ENCODE assay signal across 8 cellular contexts in genomic region chr18:46916551-46917107, GRCh38. TPM values are rescaled to one million over a fixed set of nuclear protein-coding genes. Genes with fewer than 3 reads are reported as not detected.
DNase-seq lines count a peak whose midpoint lies in the region; FAIRE-seq and TF ChIP-seq lines count a peak whose summit lies in the region.

No MANE protein-coding gene starts in this region.

- H3K27ac ChIP-seq in ovary: peak overlapping the region; percentile 54 to 90

- DNase-seq in NCI-H1694 (lab: John Stamatoyannopoulos, UW) (peak; percentile 5), NCI-H1694 treated with DMSO at 0.1 percent for 48 hours (lab: John Stamatoyannopoulos, UW) (no peak), H54 (ENCODE audit: insufficient read length, low spot score) (peak; percentile 23), NCI-H146 treated with DMSO at 0.1 percent for 48 hours (lab: John Stamatoyannopoulos, UW; ENCODE audit: unreplicated experiment) (peak; percentile 60), activated T-helper 1 cell treated with Interleukin-2 at 50 U/mL for 16 hours (ENCODE audit: low read depth) (peak; percentile 6), globus pallidus (ENCODE audit: low spot score) (peak; percentile 54), ovary (no peak), mesenteric fat pad (ENCODE audit: low spot score) (no peak)

- TF ChIP-seq POLR2A in H54 (IDR thresholded peaks at IDR 0.05; ENCODE audit: low read depth, low read length): no peak
- TF ChIP-seq POLR2A in ovary (IDR thresholded peaks at IDR 0.05): no peak

- 0 to 1% (median 1%) methylated on average over 14 to 21 of the region's 21 CpGs for WGBS in ovary, 3 donors

- peak overlapping the region; percentile 62 for H3K4me3 ChIP-seq in ovary

- TF ChIP-seq CTCF in ovary (IDR thresholded peaks at IDR 0.05): no peak

- H3K9me3 ChIP-seq in ovary: no peaks in the 10 kb centered on the region

- H3K27me3 ChIP-seq in ovary: no peaks in the 10 kb centered on the region

- TF ChIP-seq EP300 in ovary (IDR thresholded peaks at IDR 0.05): no peak

- no peak for FAIRE-seq in H54 (lab: Jason Lieb, UNC)

- no peaks in the 10 kb centered on the region for H3K36me3 ChIP-seq in ovary

- peaks cover 5% of the 10 kb centered on the region for H3K4me1 ChIP-seq in ovary (ENCODE audit: insufficient read depth)

- intact Hi-C loops in ovary (cut with DNase I): no loop called here

RNA-seq across cellular contexts. Expression of gene PIAS2, which starts 0.7 kb away (rescaled TPM):
- 10 to 100 TPM; 21.8 to 41.3 (median 39.9) TPM for total RNA-seq in ovary
- polyA plus RNA-seq in ovary: 10 to 100 TPM in 1 of 2 donors, 1 to 10 TPM in 1; 5.1 to 11.1 TPM
- total RNA-seq in mesenteric fat pad: 41.3 TPM

RNA-seq across cellular contexts. Expression of gene KATNAL2, which starts 0.8 kb away (rescaled TPM):
- total RNA-seq in ovary: 1 to 10 TPM in 6 of 7 donors, under 1 TPM in 1; 0.78 to 5.1 (median 2.8) TPM
- polyA plus RNA-seq in ovary: 1 to 10 TPM; 1.9 to 4.3 TPM
- total RNA-seq in mesenteric fat pad: 4.8 TPM

Comparison
In these comparisons a context has a peak if more than half of its experiments do, and no peak if none do; other contexts are left out.
1. DNase-seq: peak in NCI-H1694 (single experiment), H54 (single experiment), NCI-H146 treated with DMSO at 0.1 percent for 48 hours (single experiment), activated T-helper 1 cell treated with Interleukin-2 at 50 U/mL for 16 hours (single experiment) and globus pallidus (single experiment); none in NCI-H1694 treated with DMSO at 0.1 percent for 48 hours (single experiment), ovary (0 of 5) and mesenteric fat pad (single experiment).